ENCODE assay signal across 32 cellular contexts in genomic region chr4:37895271-37895670, GRCh38.
"Had no signal": no experiment of that assay in that cellular context is flagged by ENCODE, and none has a peak within 500 bp of the region (broad histone marks: within the 10 kb centered on the region; RNA-seq: fewer than 3 reads in every experiment).

No MANE protein-coding gene starts in this region.

- H3K4me3 Mint-ChIP-seq: activated B cell treated with CpG ODN at 0.5 μM for 24 hours; activated naive CD4-positive, alpha-beta T cell treated with anti-CD3 and anti-CD28 coated beads, Interleukin-2, amount 10 ng/mL, durations not matched to agents 7 days and 5 days; activated naive CD8-positive, alpha-beta T cell treated with anti-CD3 and anti-CD28 coated beads, Interleukin-2, amount 10 ng/mL, durations not matched to agents 7 days and 5 days; activated T-cell treated with anti-CD3 and anti-CD28 coated beads, Interleukin-2, amount 50 U/mL, for 24 hours; activated T-cell treated with anti-CD3 and anti-CD28 coated beads, Interleukin-2, amount 50 U/mL, for 72 hours; brain; T-helper 2 cell treated with Interferon-gamma antibody and Interleukin-4, amounts not matched to agents 5 μg/mL and 100 μg/mL, for 36 hours had no signal

- FAIRE-seq: endometrium, endothelial cell of umbilical vein had no signal

- H3K27me3 Mint-ChIP-seq: activated B cell treated with CpG ODN at 0.5 μM for 24 hours; activated naive CD8-positive, alpha-beta T cell treated with anti-CD3 and anti-CD28 coated beads, Interleukin-2, amount 10 ng/mL, durations not matched to agents 7 days and 5 days; activated T-cell treated with anti-CD3 and anti-CD28 coated beads, Interleukin-2, amount 50 U/mL, for 24 hours had no signal

- H3K27ac Mint-ChIP-seq: activated B cell treated with CpG ODN at 0.5 μM for 24 hours; activated naive CD4-positive, alpha-beta T cell treated with anti-CD3 and anti-CD28 coated beads, Interleukin-2, amount 10 ng/mL, durations not matched to agents 7 days and 5 days; activated naive CD8-positive, alpha-beta T cell treated with anti-CD3 and anti-CD28 coated beads, Interleukin-2, amount 10 ng/mL, durations not matched to agents 7 days and 5 days; activated T-cell treated with anti-CD3 and anti-CD28 coated beads, Interleukin-2, amount 50 U/mL, for 24 hours; activated T-cell treated with anti-CD3 and anti-CD28 coated beads, Interleukin-2, amount 50 U/mL, for 72 hours; brain; T-helper 2 cell treated with Interferon-gamma antibody and Interleukin-4, amounts not matched to agents 5 μg/mL and 100 μg/mL, for 36 hours had no signal

- H3K27ac ChIP-seq: ascending aorta, breast epithelium, cardiac muscle cell, colonic mucosa, epithelial cell of prostate, esophagus squamous epithelium, gastroesophageal sphincter, heart right ventricle, WERI-Rb-1 had no signal

- H3K4me1 Mint-ChIP-seq: brain had no signal

- H3K27me3 ChIP-seq: ascending aorta, breast epithelium, colonic mucosa, gastroesophageal sphincter, heart right ventricle had no signal

- DNase-seq: activated B cell treated with CpG ODN at 0.5 μM for 24 hours; activated CD4-positive, alpha-beta T cell treated with anti-CD3 and anti-CD28 coated beads for 48 hours; activated CD4-positive, alpha-beta T cell treated with anti-CD3 and anti-CD28 coated beads, Interleukin-2, amount 50 U/mL, for 1 hour; activated CD4-positive, alpha-beta T cell treated with anti-CD3 and anti-CD28 coated beads, Interleukin-2, amount 50 U/mL, for 48 hours; activated CD8-positive, alpha-beta memory T cell treated with anti-CD3 and anti-CD28 coated beads, Interleukin-2, amount 50 U/mL, for 48 hours; activated gamma-delta T cell; activated naive CD4-positive, alpha-beta T cell; activated naive CD4-positive, alpha-beta T cell treated with anti-CD3 and anti-CD28 coated beads, Interleukin-2, amount 10 ng/mL, durations not matched to agents 7 days and 5 days; activated naive CD8-positive, alpha-beta T cell treated with anti-CD3 and anti-CD28 coated beads, Interleukin-2, amount 10 ng/mL, durations not matched to agents 7 days and 5 days; activated T-cell treated with anti-CD3 and anti-CD28 coated beads for 4 hours; activated T-cell treated with anti-CD3 and anti-CD28 coated beads, Interleukin-2, amount 50 U/mL, for 24 hours; activated T-cell treated with anti-CD3 and anti-CD28 coated beads, Interleukin-2, amount 50 U/mL, for 72 hours; central memory CD4-positive, alpha-beta T cell; cerebellar nuclear complex; colonic mucosa; effector CD8-positive, alpha-beta T cell; esophagus squamous epithelium; foreskin melanocyte; heart right ventricle; T1000; WERI-Rb-1 had no signal

- H3K4me1 ChIP-seq: colonic mucosa had no signal

- ATAC-seq: activated CD4-positive, CD25-positive, alpha-beta regulatory T cell treated with anti-CD3 and anti-CD28 coated beads, Interleukin-2, amount 50 U/mL, for 24 hours; activated naive CD4-positive, alpha-beta T cell treated with anti-CD3 and anti-CD28 coated beads, Interleukin-2, amount 50 U/mL, for 72 hours; activated T-cell treated with anti-CD3 and anti-CD28 coated beads, Interleukin-2, amount 50 U/mL, for 72 hours; gastroesophageal sphincter; heart right ventricle had no signal

- H3K9me3 ChIP-seq: ascending aorta, breast epithelium, colonic mucosa, esophagus squamous epithelium, gastroesophageal sphincter, heart right ventricle had no signal

- H3K36me3 Mint-ChIP-seq: brain had no signal

- H3K4me3 ChIP-seq: ascending aorta, breast epithelium, cardiac muscle cell, colonic mucosa, esophagus squamous epithelium, gastroesophageal sphincter, heart right ventricle had no signal

- H3K36me3 ChIP-seq: ascending aorta, breast epithelium, cardiac muscle cell, colonic mucosa, esophagus squamous epithelium, gastroesophageal sphincter, heart right ventricle, WERI-Rb-1 had no signal
